ENCODE assay signal across 8 cellular contexts in the genomic region with DNA sequence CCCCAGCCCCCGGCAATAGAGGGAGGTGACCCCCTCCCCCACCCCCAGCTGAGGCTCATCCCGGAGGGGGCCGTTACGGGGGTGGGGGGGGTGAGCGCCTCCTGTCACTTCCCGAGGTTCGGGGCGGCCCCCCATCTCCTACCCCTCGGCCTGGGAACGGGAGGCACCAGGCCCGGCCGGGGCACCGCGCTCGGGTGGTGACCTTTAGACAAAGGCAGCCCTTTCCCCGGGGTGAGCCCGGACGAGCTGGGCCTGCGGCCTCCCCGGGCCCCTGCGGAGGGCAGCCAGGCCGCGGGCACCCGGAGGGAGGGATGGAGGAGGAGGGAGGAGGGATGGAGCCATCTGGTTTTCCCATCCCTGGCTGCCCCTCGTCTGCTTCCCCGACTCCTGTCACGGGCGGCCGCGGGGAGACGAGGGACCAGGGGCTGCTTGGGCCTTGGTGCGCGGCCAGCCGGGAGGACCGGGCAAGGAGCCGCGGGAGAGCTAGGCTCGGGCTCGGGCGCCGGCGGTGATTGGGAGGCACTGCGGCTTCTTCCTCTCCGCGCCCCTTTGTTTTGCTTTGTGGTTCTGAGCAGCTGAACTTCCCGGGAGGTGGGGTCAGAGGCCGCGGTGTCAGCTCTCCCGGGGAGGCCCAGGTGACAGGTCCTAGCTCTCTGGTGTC. TPM values are rescaled to one million over a fixed set of nuclear protein-coding genes. Genes with fewer than 3 reads are reported as not detected.
A peak's percentile ranks its signal among the peaks of the same experiment; 100 is the strongest.
DNase-seq lines count a peak whose midpoint lies in the region; ATAC-seq, FAIRE-seq and TF ChIP-seq lines count a peak whose summit lies in the region.
"Had no signal": no experiment of that assay in that cellular context is flagged by ENCODE, and none has a peak within 500 bp of the region (broad histone marks: within the 10 kb centered on the region; RNA-seq: fewer than 3 reads in every experiment).

No MANE protein-coding gene starts in this region.

- H3K36me3 Mint-ChIP-seq in neural progenitor cell, result peaks cover 5% of the 10 kb centered on the region

- H3K27me3 Mint-ChIP-seq in neural progenitor cell (ENCODE audit: insufficient read depth, low read depth), result peaks cover 2% of the 10 kb centered on the region

- H3K4me3 Mint-ChIP-seq in neural progenitor cell, result peak overlapping the region; percentile 98

- no peaks in the 10 kb centered on the region for H3K9me3 Mint-ChIP-seq in neural progenitor cell

- TF ChIP-seq POLR2A in tibial nerve (IDR thresholded peaks at IDR 0.05), result no peak

- H3K9me3 ChIP-seq in OCI-LY1 (ENCODE audit: low read length) (no peaks in the 10 kb centered on the region), neural progenitor cell (ENCODE audit: low read depth) (no peaks in the 10 kb centered on the region), tibial nerve (no peaks in the 10 kb centered on the region)

- no peaks in the 10 kb centered on the region; the same call in 1 of the 2 replicates for H4K20me1 ChIP-seq in OCI-LY1 (ENCODE audit: insufficient read depth, low read length)
- H4K20me1 ChIP-seq in neural progenitor cell (ENCODE audit: low read depth), result peaks cover 67% of the 10 kb centered on the region

- H3K4me3 ChIP-seq in OCI-LY1 (ENCODE audit: low read depth, low read length, poor library complexity, severe bottlenecking) (peak overlapping the region; percentile 82), foreskin fibroblast (ENCODE audit: low read depth in 1 of 2, low read length in 2 of 2) (peak overlapping the region; percentile 67 to 97), neural progenitor cell (peak overlapping the region; percentile 94), tibial nerve (peak overlapping the region; percentile 62 to 94 (median 78))

- H3K79me2 ChIP-seq in OCI-LY1 (ENCODE audit: insufficient read depth, low read length) (peaks cover 38% of the 10 kb centered on the region), neural progenitor cell (ENCODE audit: low read depth) (peaks cover 77% of the 10 kb centered on the region)

- ATAC-seq in GM19023 (IDR thresholded peaks at IDR 0.05; ENCODE audit: unreplicated experiment), result no peak

- peak overlapping the region; percentile 37 for H3K27ac ChIP-seq in OCI-LY1 (ENCODE audit: low read depth, low read length, poor library complexity, severe bottlenecking)
- peak overlapping the region; percentile 89 for H3K27ac ChIP-seq in neural progenitor cell
- peak overlapping the region; percentile 86 to 99 (median 92) for H3K27ac ChIP-seq in tibial nerve

- H3K27me3 ChIP-seq in OCI-LY1 (ENCODE audit: insufficient read depth, low read length), result no peaks in the 10 kb centered on the region
- no peaks in the 10 kb centered on the region for H3K27me3 ChIP-seq in neural progenitor cell
- H3K27me3 ChIP-seq in tibial nerve, result no peaks in the 10 kb centered on the region

- no peaks in the 10 kb centered on the region for H3K9me2 ChIP-seq in OCI-LY1 (ENCODE audit: low read depth, low read length)

- TF ChIP-seq CTCF in OCI-LY1 (IDR thresholded peaks at IDR 0.05; ENCODE audit: low read length) (no peak), foreskin fibroblast (IDR thresholded peaks at IDR 0.05; ENCODE audit: low read depth, low read length) (no peak), neural progenitor cell (IDR thresholded peaks at IDR 0.05) (no peak), tibial nerve (IDR thresholded peaks at IDR 0.05) (peak in 1 of 5 experiments; percentile 28)

- peak; percentile 35 for FAIRE-seq in GM19239 (lab: Jason Lieb, UNC)

- DNase-seq in GM19239 (ENCODE audit: insufficient read length, low spot score) (no peak), activated gamma-delta T cell treated with Interleukin-2 at 50 U/mL for 16 hours (peak; percentile 57), foreskin fibroblast (peak; percentile 45 to 73), neural progenitor cell (ENCODE audit: low spot score) (peak; percentile 84), tibial nerve (ENCODE audit: low spot score in 2 of 2) (no peak)

- peaks cover 36% of the 10 kb centered on the region for H3K4me1 Mint-ChIP-seq in neural progenitor cell

- H2AFZ ChIP-seq in OCI-LY1 (ENCODE audit: low read length) (no peak overlapping the region), neural progenitor cell (replicated peaks) (no peak overlapping the region)

- peak overlapping the region; percentile 71 for H3K9ac ChIP-seq in OCI-LY1 (ENCODE audit: low read length)
- H3K9ac ChIP-seq in neural progenitor cell, result peak overlapping the region; percentile 84

- H3K4me2 ChIP-seq in OCI-LY1 (ENCODE audit: low read length) (peak overlapping the region; percentile 82), neural progenitor cell (peak overlapping the region; percentile 94)

- H3F3A ChIP-seq in OCI-LY1 (ENCODE audit: insufficient read depth, low read length) (no peaks in the 10 kb centered on the region), neural progenitor cell (ENCODE audit: low read depth) (peaks cover 45% of the 10 kb centered on the region)

- H3K27ac Mint-ChIP-seq in neural progenitor cell, result no peak overlapping the region

- peak in 1 of 2 donors; percentile 43 for TF ChIP-seq EP300 in tibial nerve (IDR thresholded peaks at IDR 0.05)

- H3K4me1 ChIP-seq in OCI-LY1 (ENCODE audit: insufficient read depth, low read length, severe bottlenecking), result peaks cover 29% of the 10 kb centered on the region
- H3K4me1 ChIP-seq in neural progenitor cell, result peaks cover 28% of the 10 kb centered on the region
- H3K4me1 ChIP-seq in tibial nerve, result peaks cover 0 to 59% (median 35%) of the 10 kb centered on the region in 4 donors

- peaks cover 8% of the 10 kb centered on the region for H3K36me3 ChIP-seq in OCI-LY1 (ENCODE audit: insufficient read depth, low read length)
- H3K36me3 ChIP-seq in neural progenitor cell, result no peaks in the 10 kb centered on the region
- H3K36me3 ChIP-seq in tibial nerve, result no peaks in the 10 kb centered on the region

- 0% methylated on average over 39 to 44 of the region's 49 CpGs for WGBS in tibial nerve, 2 donors

RNA-seq across cellular contexts. Expression of gene BICRA, which starts 1.1 kb away (rescaled TPM):
- total RNA-seq in neural progenitor cell (ENCODE audit: low replicate concordance), result 6.4 and 15.6 TPM in 2 replicates
- 10 to 100 TPM in 2 of 4 donors, 1 to 10 TPM in 2; 6.1 to 23.1 (median 9.8) TPM for total RNA-seq in tibial nerve

RNA-seq across cellular contexts. Expression of gene ZNF541, which starts 37.1 kb away (rescaled TPM):
- total RNA-seq in neural progenitor cell (ENCODE audit: low replicate concordance) (not detected in 2 replicates), tibial nerve (under 1 TPM in 3 of 4 donors, not detected in 1; under 0.01 to 0.90 (median 0.66) TPM)
- total RNA-seq: glomerular endothelial cell had no signal

Comparison
In these comparisons a context has a peak if more than half of its experiments do, and no peak if none do; other contexts are left out.
1. DNase-seq: peak in activated gamma-delta T cell treated with Interleukin-2 at 50 U/mL for 16 hours (single experiment), foreskin fibroblast (2 of 2) and neural progenitor cell (single experiment); none in GM19239 (single experiment) and tibial nerve (0 of 2).
2. H3K27ac ChIP-seq: peak in every context shown above with its lines; median percentile 92 in tibial nerve; 89 in neural progenitor cell; 37 in OCI-LY1.
3. Peak in every context shown above with its lines, with median percentiles within 50 percentile points of each other: H3K4me3 ChIP-seq.